Comparison of ENCODE assay signal across 12 cellular contexts in genomic region chr7:32518534-32519140, GRCh38. TPM values are rescaled to one million over a fixed set of nuclear protein-coding genes. Genes with fewer than 3 reads are reported as not detected.
DNase-seq lines count a peak whose midpoint lies in the region; ATAC-seq and TF ChIP-seq lines count a peak whose summit lies in the region.
"Had no signal": no experiment of that assay in that cellular context is flagged by ENCODE, and none has a peak within 500 bp of the region (broad histone marks: within the 10 kb centered on the region; RNA-seq: fewer than 3 reads in every experiment).

No MANE protein-coding gene starts in this region.

- peak; percentile 18 to 43 for DNase-seq in NCI-H526 (lab: John Stamatoyannopoulos, UW)
- no peak for DNase-seq in NCI-H526 treated with DMSO at 0.1 percent for 48 hours (lab: John Stamatoyannopoulos, UW)
- peak; percentile 39 for DNase-seq in NCI-H2171 (lab: John Stamatoyannopoulos, UW)
- peak; percentile 50 for DNase-seq in choroid plexus epithelial cell (ENCODE audit: low read depth)
- no peak for DNase-seq in progenitor cell of endocrine pancreas (ENCODE audit: low spot score, unreplicated experiment)
- no peak for DNase-seq in immature natural killer cell
- no peak for DNase-seq in activated T-cell treated with anti-CD3 and anti-CD28 coated beads, Interleukin-2, amount 50 U/mL, for 72 hours
- DNase-seq in DMS79 treated with DMSO at 0.1 percent for 48 hours (lab: John Stamatoyannopoulos, UW): no peak
- DNase-seq: esophagus squamous epithelium, left ventricle myocardium inferior, nucleus accumbens had no signal

- peak overlapping the region; percentile 29 for H3K27ac Mint-ChIP-seq in progenitor cell of endocrine pancreas
- H3K27ac Mint-ChIP-seq in immature natural killer cell: peak overlapping the region in 1 of 6 donors; percentile 42
- H3K27ac Mint-ChIP-seq in activated T-cell treated with anti-CD3 and anti-CD28 coated beads, Interleukin-2, amount 50 U/mL, for 72 hours: no peak overlapping the region
- H3K27ac Mint-ChIP-seq: stimulated activated effector memory CD8-positive, alpha-beta T cell treated with anti-CD3 and anti-CD28 coated beads, Interleukin-12 subunit alpha, Interleukin-12 subunit beta, amount 100 ng/mL, for 72 hours had no signal

- peaks cover 58% of the 10 kb centered on the region for H3K9me3 Mint-ChIP-seq in progenitor cell of endocrine pancreas (ENCODE audit: low read depth)
- peaks cover 0 to 14% (median 3%) of the 10 kb centered on the region in 6 donors for H3K9me3 Mint-ChIP-seq in immature natural killer cell
- H3K9me3 Mint-ChIP-seq in activated T-cell treated with anti-CD3 and anti-CD28 coated beads, Interleukin-2, amount 50 U/mL, for 72 hours: peaks cover 4 to 10% of the 10 kb centered on the region in 2 donors

- H3K27me3 Mint-ChIP-seq in progenitor cell of endocrine pancreas (no peaks in the 10 kb centered on the region), immature natural killer cell (ENCODE audit: low read depth in 3 of 3) (peaks cover 0 to 4% (median 0%) of the 10 kb centered on the region in 3 donors)
- H3K27me3 Mint-ChIP-seq in activated T-cell treated with anti-CD3 and anti-CD28 coated beads, Interleukin-2, amount 50 U/mL, for 72 hours (ENCODE audit: low read depth): no peaks in the 10 kb centered on the region

- no peak overlapping the region for H3K4me3 ChIP-seq in choroid plexus epithelial cell (ENCODE audit: low read depth, low read length)
- H3K4me3 ChIP-seq: esophagus squamous epithelium, left ventricle myocardium inferior had no signal

- peaks cover 72% of the 10 kb centered on the region for H3K36me3 Mint-ChIP-seq in progenitor cell of endocrine pancreas (ENCODE audit: insufficient read depth)
- H3K36me3 Mint-ChIP-seq in immature natural killer cell: peaks cover 7 to 20% (median 12%) of the 10 kb centered on the region in 3 donors
- H3K36me3 Mint-ChIP-seq in activated T-cell treated with anti-CD3 and anti-CD28 coated beads, Interleukin-2, amount 50 U/mL, for 72 hours (ENCODE audit: insufficient read depth in 2 of 2): peaks cover 18 to 43% of the 10 kb centered on the region in 2 donors

- ATAC-seq in activated T-cell treated with anti-CD3 and anti-CD28 coated beads, Interleukin-2, amount 50 U/mL, for 72 hours (replicated peaks in 1 of 2): no peak
- ATAC-seq: stimulated activated effector memory CD8-positive, alpha-beta T cell treated with anti-CD3 and anti-CD28 coated beads, Interleukin-12 subunit alpha, Interleukin-12 subunit beta, amount 100 ng/mL, for 72 hours had no signal

- TF ChIP-seq CTCF in choroid plexus epithelial cell (conservative IDR thresholded peaks at IDR 0.05; ENCODE audit: low read depth, low read length): no peak
- TF ChIP-seq CTCF in progenitor cell of endocrine pancreas (IDR thresholded peaks at IDR 0.05; ENCODE audit: unreplicated experiment): no peak

- H3K4me1 Mint-ChIP-seq in progenitor cell of endocrine pancreas (ENCODE audit: low read depth): no peaks in the 10 kb centered on the region
- H3K4me1 Mint-ChIP-seq in immature natural killer cell: peaks cover 49 to 80% of the 10 kb centered on the region in 2 donors
- peaks cover 41% of the 10 kb centered on the region for H3K4me1 Mint-ChIP-seq in activated T-cell treated with anti-CD3 and anti-CD28 coated beads, Interleukin-2, amount 50 U/mL, for 72 hours (ENCODE audit: low read depth)

- H3K4me3 Mint-ChIP-seq in progenitor cell of endocrine pancreas (ENCODE audit: low read depth): no peak overlapping the region
- no peak overlapping the region for H3K4me3 Mint-ChIP-seq in immature natural killer cell
- no peak overlapping the region for H3K4me3 Mint-ChIP-seq in activated T-cell treated with anti-CD3 and anti-CD28 coated beads, Interleukin-2, amount 50 U/mL, for 72 hours
- H3K4me3 Mint-ChIP-seq: stimulated activated effector memory CD8-positive, alpha-beta T cell treated with anti-CD3 and anti-CD28 coated beads, Interleukin-12 subunit alpha, Interleukin-12 subunit beta, amount 100 ng/mL, for 72 hours had no signal

RNA-seq across cellular contexts. Expression of gene AVL9, which starts 23.3 kb away (rescaled TPM):
- total RNA-seq in progenitor cell of endocrine pancreas: 50.2 and 50.7 TPM in 2 replicates
- polyA plus RNA-seq in immature natural killer cell: 10 to 100 TPM in 1 of 3 donors, 1 to 10 TPM in 2; 8.4 to 14.5 (median 9.3) TPM
- 10 to 100 TPM; 50.9 to 54.9 TPM for total RNA-seq in activated T-cell treated with anti-CD3 and anti-CD28 coated beads, Interleukin-2, amount 50 U/mL, for 72 hours

RNA-seq across cellular contexts. Expression of gene LSM5, which starts 28.5 kb away (rescaled TPM):
- 76.9 and 78.1 TPM in 2 replicates for total RNA-seq in progenitor cell of endocrine pancreas
- 10 to 100 TPM; 79.3 to 87.8 (median 80.6) TPM for polyA plus RNA-seq in immature natural killer cell
- 100 to 1,000 TPM in 1 of 2 donors, 10 to 100 TPM in 1; 77.4 to 103 TPM for total RNA-seq in activated T-cell treated with anti-CD3 and anti-CD28 coated beads, Interleukin-2, amount 50 U/mL, for 72 hours

Comparison
In these comparisons a context has a peak if more than half of its experiments do, and no peak if none do; other contexts are left out.
1. DNase-seq: peak in NCI-H526 (2 of 2), NCI-H2171 (single experiment) and choroid plexus epithelial cell (single experiment); none in NCI-H526 treated with DMSO at 0.1 percent for 48 hours (single experiment), progenitor cell of endocrine pancreas (single experiment), immature natural killer cell (0 of 3), activated T-cell treated with anti-CD3 and anti-CD28 coated beads, Interleukin-2, amount 50 U/mL, for 72 hours (0 of 2) and DMS79 treated with DMSO at 0.1 percent for 48 hours (single experiment).